6 cellular contexts compared by ENCODE assay signal in genomic region chr12:53886996-53887395, GRCh38. TPM values are rescaled to one million over a fixed set of nuclear protein-coding genes. Genes with fewer than 3 reads are reported as not detected.
"Had no signal": no experiment of that assay in that cellular context is flagged by ENCODE, and none has a peak within 500 bp of the region (broad histone marks: within the 10 kb centered on the region; RNA-seq: fewer than 3 reads in every experiment).

No MANE protein-coding gene starts in this region.

- FAIRE-seq: HepG2, HTR-8/SVneo, K562 had no signal

- ATAC-seq: HepG2, K562 had no signal

- DNase-seq: IMR-90, KBM-7, KG1 had no signal

RNA-seq across cellular contexts. Expression of gene HOXC13, which starts 51.6 kb away (rescaled TPM):
- total RNA-seq: IMR-90 had no signal
